17 cellular contexts compared by ENCODE assay signal in genomic region chr2:96703021-96703751, GRCh38.
"Had no signal": no experiment of that assay in that cellular context is flagged by ENCODE, and none has a peak within 500 bp of the region (broad histone marks: within the 10 kb centered on the region; RNA-seq: fewer than 3 reads in every experiment).

No MANE protein-coding gene starts in this region.

- H3K36me3 Mint-ChIP-seq: natural killer cell had no signal

- H3K27me3 Mint-ChIP-seq: stimulated activated naive B cell treated with anti-CD40 and anti-IgM and Interleukin-4, amounts not matched to agents 10 μg/mL and 1 μg/mL and 100 μg/mL, for 72 hours; stimulated activated naive CD8-positive, alpha-beta T cell treated with anti-CD3 and anti-CD28 coated beads, Interleukin-15, Interleukin-2, amounts not matched to agents 100 ng/mL and 50 ng/mL, for 24 hours had no signal

- H3K9me3 Mint-ChIP-seq: endodermal cell; natural killer cell; stimulated activated naive B cell treated with anti-CD40 and anti-IgM and Interleukin-4, amounts not matched to agents 10 μg/mL and 1 μg/mL and 100 μg/mL, for 72 hours; stimulated activated naive CD8-positive, alpha-beta T cell treated with anti-CD3 and anti-CD28 coated beads, Interleukin-15, Interleukin-2, amounts not matched to agents 100 ng/mL and 50 ng/mL, for 24 hours had no signal

- DNase-seq: effector CD4-positive, alpha-beta T cell; foreskin fibroblast; gastrocnemius medialis; head of caudate nucleus; left ventricle myocardium superior; lower lobe of right lung; natural killer cell; psoas muscle; small intestine; stimulated activated CD4-positive, alpha-beta T cell treated with anti-CD3 and anti-CD28 coated beads, Interleukin-15, amount 100 ng/mL, for 24 hours; stimulated activated CD4-positive, alpha-beta T cell treated with anti-CD3 and anti-CD28 coated beads, Interleukin-2, amount 100 ng/mL, for 48 hours; stimulated activated naive B cell treated with anti-CD40 and anti-IgM and Interleukin-4, amounts not matched to agents 10 μg/mL and 1 μg/mL and 100 μg/mL, for 72 hours; upper lobe of left lung had no signal

- H3K4me1 Mint-ChIP-seq: natural killer cell had no signal

- H3K27ac Mint-ChIP-seq: endodermal cell; natural killer cell; stimulated activated naive B cell treated with anti-CD40 and anti-IgM and Interleukin-4, amounts not matched to agents 10 μg/mL and 1 μg/mL and 100 μg/mL, for 72 hours; stimulated activated naive CD8-positive, alpha-beta T cell treated with anti-CD3 and anti-CD28 coated beads, Interleukin-15, Interleukin-2, amounts not matched to agents 100 ng/mL and 50 ng/mL, for 24 hours had no signal

- H3K4me3 Mint-ChIP-seq: endodermal cell; natural killer cell; stimulated activated naive B cell treated with anti-CD40 and anti-IgM and Interleukin-4, amounts not matched to agents 10 μg/mL and 1 μg/mL and 100 μg/mL, for 72 hours; stimulated activated naive CD8-positive, alpha-beta T cell treated with anti-CD3 and anti-CD28 coated beads, Interleukin-15, Interleukin-2, amounts not matched to agents 100 ng/mL and 50 ng/mL, for 24 hours had no signal

- ATAC-seq: esophagus mucosa; gastrocnemius medialis; left ventricle myocardium superior; lower lobe of right lung; natural killer cell; psoas muscle; right cardiac atrium; stimulated activated naive B cell treated with anti-CD40 and anti-IgM and Interleukin-4, amounts not matched to agents 10 μg/mL and 1 μg/mL and 100 μg/mL, for 72 hours had no signal
